ENCODE assay signal across 11 cellular contexts in genomic region chr13:25874907-25875306, GRCh38.
DNase-seq lines count a peak whose midpoint lies in the region; ATAC-seq lines count a peak whose summit lies in the region.
"Had no signal": no experiment of that assay in that cellular context is flagged by ENCODE, and none has a peak within 500 bp of the region (broad histone marks: within the 10 kb centered on the region; RNA-seq: fewer than 3 reads in every experiment).

No MANE protein-coding gene starts in this region.

- H3K36me3 Mint-ChIP-seq in T-helper 1 cell treated with Interleukin-12 subunit alpha and Interleukin-12 subunit beta and Interleukin-4 antibody, amounts not matched to agents 30 μg/mL and 1 μg/mL, for 36 hours (ENCODE audit: low read depth): peaks cover 5% of the 10 kb centered on the region

- H3K27me3 Mint-ChIP-seq in T-helper 1 cell treated with Interleukin-12 subunit alpha and Interleukin-12 subunit beta and Interleukin-4 antibody, amounts not matched to agents 30 μg/mL and 1 μg/mL, for 36 hours (ENCODE audit: low read depth): no peaks in the 10 kb centered on the region

- peak; percentile 37 for DNase-seq in COLO668 (lab: John Stamatoyannopoulos, UW; ENCODE audit: unreplicated experiment)
- peak; percentile 16 for DNase-seq in activated T-helper 9 cell treated with anti-CD3 and anti-CD28 coated beads, Interleukin-2, amount 50 U/mL, for 16 hours (ENCODE audit: low read depth)
- peak; percentile 56 to 63 for DNase-seq in stimulated activated CD4-positive, alpha-beta T cell treated with anti-CD3 and anti-CD28 coated beads, Interleukin-2, amount 100 ng/mL, for 24 hours
- DNase-seq in iPS-NIHi7 (ENCODE audit: extremely low spot score): no peak
- no peak for DNase-seq in NCI-H2081 (lab: John Stamatoyannopoulos, UW)
- DNase-seq in NCI-H345 treated with DMSO at 0.1 percent for 48 hours (lab: John Stamatoyannopoulos, UW; ENCODE audit: unreplicated experiment): no peak
- DNase-seq: Calu3, kidney glomerular epithelial cell, NCI-H1417 treated with DMSO at 0.1 percent for 48 hours had no signal

- peak overlapping the region; percentile 38 for H3K4me3 Mint-ChIP-seq in T-helper 1 cell treated with Interleukin-12 subunit alpha and Interleukin-12 subunit beta and Interleukin-4 antibody, amounts not matched to agents 30 μg/mL and 1 μg/mL, for 36 hours

- no peak for ATAC-seq in HG03457 (IDR thresholded peaks at IDR 0.05; ENCODE audit: unreplicated experiment)

- peaks cover 9% of the 10 kb centered on the region for H3K9me3 Mint-ChIP-seq in T-helper 1 cell treated with Interleukin-12 subunit alpha and Interleukin-12 subunit beta and Interleukin-4 antibody, amounts not matched to agents 30 μg/mL and 1 μg/mL, for 36 hours

- peak overlapping the region; percentile 90 for H3K27ac Mint-ChIP-seq in T-helper 1 cell treated with Interleukin-12 subunit alpha and Interleukin-12 subunit beta and Interleukin-4 antibody, amounts not matched to agents 30 μg/mL and 1 μg/mL, for 36 hours

- H3K4me1 Mint-ChIP-seq in T-helper 1 cell treated with Interleukin-12 subunit alpha and Interleukin-12 subunit beta and Interleukin-4 antibody, amounts not matched to agents 30 μg/mL and 1 μg/mL, for 36 hours (ENCODE audit: low read depth): peaks cover 59% of the 10 kb centered on the region

Comparison
In these comparisons a context has a peak if more than half of its experiments do, and no peak if none do; other contexts are left out.
1. DNase-seq: peak in COLO668 (single experiment), activated T-helper 9 cell treated with anti-CD3 and anti-CD28 coated beads, Interleukin-2, amount 50 U/mL, for 16 hours (single experiment) and stimulated activated CD4-positive, alpha-beta T cell treated with anti-CD3 and anti-CD28 coated beads, Interleukin-2, amount 100 ng/mL, for 24 hours (2 of 2); none in iPS-NIHi7 (single experiment), NCI-H2081 (0 of 2) and NCI-H345 treated with DMSO at 0.1 percent for 48 hours (single experiment).